Comparison of ENCODE assay signal across 11 cellular contexts in genomic region chr1:184002071-184002470, GRCh38. TPM values are rescaled to one million over a fixed set of nuclear protein-coding genes. Genes with fewer than 3 reads are reported as not detected.
DNase-seq lines count a peak whose midpoint lies in the region; ATAC-seq and TF ChIP-seq lines count a peak whose summit lies in the region.
"Had no signal": no experiment of that assay in that cellular context is flagged by ENCODE, and none has a peak within 500 bp of the region (broad histone marks: within the 10 kb centered on the region; RNA-seq: fewer than 3 reads in every experiment).

No MANE protein-coding gene starts in this region.

- H2AFZ ChIP-seq in GM23338, result peak overlapping the region; percentile 57

- POLR2A ChIA-PET in naive thymus-derived CD4-positive, alpha-beta T cell (lab: Charles Lee), result no interaction called here

- H4K20me1 ChIP-seq in GM23338 (replicated peaks; ENCODE audit: insufficient read depth), result no peaks in the 10 kb centered on the region

- no peak overlapping the region for H3K27ac ChIP-seq in GM23338 (ENCODE audit: low read depth)
- peak overlapping the region; percentile 23 for H3K27ac ChIP-seq in foreskin keratinocyte
- no peak overlapping the region for H3K27ac ChIP-seq in naive thymus-derived CD4-positive, alpha-beta T cell (ENCODE audit: low read depth, low read length)

- peaks cover 5% of the 10 kb centered on the region; the same call in 1 of the 2 replicates for H3K9me2 ChIP-seq in GM23338 (ENCODE audit: insufficient read depth)

- TF ChIP-seq CTCF in GM23338 (conservative IDR thresholded peaks at IDR 0.05; ENCODE audit: low read depth in 2 of 2) (no peak), foreskin keratinocyte (conservative IDR thresholded peaks at IDR 0.05) (no peak), progenitor cell of endocrine pancreas (IDR thresholded peaks at IDR 0.05; ENCODE audit: unreplicated experiment) (no peak)

- H3K9me3 ChIP-seq in naive thymus-derived CD4-positive, alpha-beta T cell (ENCODE audit: control insufficient read depth in 2 of 3, low read length in 3 of 3), result no peaks in the 10 kb centered on the region

- intact Hi-C loops in naive thymus-derived CD4-positive, alpha-beta T cell (cut with micrococcal nuclease), result no loop called here

- no peaks in the 10 kb centered on the region for H3K79me2 ChIP-seq in GM23338 (replicated peaks; ENCODE audit: insufficient read depth)

- H3K27me3 Mint-ChIP-seq in GM23338 (ENCODE audit: insufficient read depth, low read depth, poor library complexity), result no peaks in the 10 kb centered on the region
- H3K27me3 Mint-ChIP-seq in progenitor cell of endocrine pancreas, result peaks cover 5% of the 10 kb centered on the region
- H3K27me3 Mint-ChIP-seq in naive thymus-derived CD4-positive, alpha-beta T cell, result peaks cover 0 to 3% (median 0%) of the 10 kb centered on the region in 5 donors

- H3K36me3 ChIP-seq in GM23338 (ENCODE audit: insufficient read depth), result no peaks in the 10 kb centered on the region
- H3K36me3 ChIP-seq in naive thymus-derived CD4-positive, alpha-beta T cell (ENCODE audit: control insufficient read depth in 2 of 3, insufficient read depth in 3 of 3, low read length in 3 of 3), result no peaks in the 10 kb centered on the region

- peak; percentile 60 for ATAC-seq in GM23338
- peak; percentile 90 for ATAC-seq in foreskin keratinocyte
- no peak for ATAC-seq in naive thymus-derived CD4-positive, alpha-beta T cell
- no peak for ATAC-seq in GM18873 (IDR thresholded peaks at IDR 0.05; ENCODE audit: low FRiP score, unreplicated experiment)
- ATAC-seq in HG03025 (IDR thresholded peaks at IDR 0.05; ENCODE audit: low FRiP score, unreplicated experiment), result no peak

- no peak overlapping the region for H3K4me3 Mint-ChIP-seq in GM23338
- no peak overlapping the region for H3K4me3 Mint-ChIP-seq in progenitor cell of endocrine pancreas (ENCODE audit: low read depth)
- no peak overlapping the region for H3K4me3 Mint-ChIP-seq in naive thymus-derived CD4-positive, alpha-beta T cell

- H3K4me1 Mint-ChIP-seq in GM23338, result peaks cover 6% of the 10 kb centered on the region
- peaks cover 5% of the 10 kb centered on the region for H3K4me1 Mint-ChIP-seq in progenitor cell of endocrine pancreas (ENCODE audit: low read depth)
- H3K4me1 Mint-ChIP-seq in naive thymus-derived CD4-positive, alpha-beta T cell, result no peaks in the 10 kb centered on the region

- H3K4me2 ChIP-seq in GM23338, result peak overlapping the region; percentile 6; the same call in 1 of the 2 replicates

- H3K27ac Mint-ChIP-seq in GM23338, result peak overlapping the region; percentile 76
- peak overlapping the region; percentile 58 for H3K27ac Mint-ChIP-seq in progenitor cell of endocrine pancreas
- H3K27ac Mint-ChIP-seq in naive thymus-derived CD4-positive, alpha-beta T cell, result peak overlapping the region in 1 of 9 donors; percentile 11

- H3K36me3 Mint-ChIP-seq in GM23338 (ENCODE audit: low read depth) (no peaks in the 10 kb centered on the region), progenitor cell of endocrine pancreas (ENCODE audit: insufficient read depth) (no peaks in the 10 kb centered on the region)
- H3K36me3 Mint-ChIP-seq in naive thymus-derived CD4-positive, alpha-beta T cell, result no peaks in the 10 kb centered on the region

- H3F3A ChIP-seq in GM23338 (replicated peaks; ENCODE audit: low read depth), result no peaks in the 10 kb centered on the region

- H3K9me3 Mint-ChIP-seq in GM23338 (no peaks in the 10 kb centered on the region), progenitor cell of endocrine pancreas (ENCODE audit: low read depth) (no peaks in the 10 kb centered on the region)
- peaks cover 0 to 2% (median 0%) of the 10 kb centered on the region in 11 donors for H3K9me3 Mint-ChIP-seq in naive thymus-derived CD4-positive, alpha-beta T cell

- H3K4me1 ChIP-seq in GM23338 (ENCODE audit: insufficient read depth) (peaks cover 10% of the 10 kb centered on the region), foreskin keratinocyte (peaks cover 11% of the 10 kb centered on the region)
- no peaks in the 10 kb centered on the region for H3K4me1 ChIP-seq in naive thymus-derived CD4-positive, alpha-beta T cell (ENCODE audit: control insufficient read depth in 2 of 2, insufficient read depth in 2 of 2, low read length in 2 of 2)

- DNase-seq in GM23338 (ENCODE audit: low spot score) (no peak), SW 1271 (lab: John Stamatoyannopoulos, UW) (peak; percentile 35 to 71), foreskin keratinocyte (peak; percentile 71 to 85), progenitor cell of endocrine pancreas (ENCODE audit: low spot score, unreplicated experiment) (no peak), MV-4-11 (lab: John Stamatoyannopoulos, UW) (no peak)
- DNase-seq in naive thymus-derived CD4-positive, alpha-beta T cell, result no peak
- DNase-seq: aorta; NCI-H1694 treated with DMSO at 0.1 percent for 48 hours; stimulated activated CD4-positive, alpha-beta T cell treated with anti-CD3 and anti-CD28 coated beads, Interleukin-2, amount 100 ng/mL, for 48 hours had no signal

- CTCF ChIA-PET in naive thymus-derived CD4-positive, alpha-beta T cell (lab: Charles Lee), result no interaction called here

- H3K27me3 ChIP-seq in GM23338 (ENCODE audit: insufficient read depth) (no peaks in the 10 kb centered on the region), foreskin keratinocyte (no peaks in the 10 kb centered on the region)
- no peaks in the 10 kb centered on the region for H3K27me3 ChIP-seq in naive thymus-derived CD4-positive, alpha-beta T cell (ENCODE audit: control insufficient read depth in 2 of 2, insufficient read depth in 2 of 2, low read length in 2 of 2)

- H3K4me3 ChIP-seq in GM23338, result no peak overlapping the region
- H3K4me3 ChIP-seq in naive thymus-derived CD4-positive, alpha-beta T cell (ENCODE audit: low read length), result no peak overlapping the region

TF ChIP-seq in GM23338, 12 proteins besides CTCF, POLR2A, EP300 and RAD21 (continues in another document):
- TF ChIP-seq POLR2AphosphoS5 (IDR thresholded peaks at IDR 0.05; ENCODE audit: low read depth), result no peak

RNA-seq across cellular contexts. Expression of gene COLGALT2, which starts 35.5 kb away (rescaled TPM):
- 4.3 and 7.1 TPM in 2 replicates for total RNA-seq in GM23338 (2014; rRNA removed; shearing (Covaris generic))
- 1.5 and 1.6 TPM in 2 replicates for polyA plus RNA-seq in GM23338 (2016; fragmentation: Nextera tagmentation; extraction: Ambion mirVana)
- total RNA-seq in foreskin keratinocyte, result 0.04 TPM in 1 of 2 replicates, not detected in the other
- polyA plus RNA-seq in foreskin keratinocyte, result 0.01 TPM in 2 replicates
- 1.6 and 1.7 TPM in 2 replicates for total RNA-seq in progenitor cell of endocrine pancreas
- total RNA-seq in naive thymus-derived CD4-positive, alpha-beta T cell, result 1 to 10 TPM in 2 of 5 experiments, under 1 TPM in 3; 0.19 to 2.4 (median 0.30) TPM
- under 1 TPM in 1 of 2 donors, not detected in 1; 0.17 TPM for polyA plus RNA-seq in naive thymus-derived CD4-positive, alpha-beta T cell

RNA-seq across cellular contexts. Expression of gene TSEN15, which starts 49.5 kb away (rescaled TPM):
- 55.8 and 61.0 TPM in 2 replicates for total RNA-seq in GM23338 (2014; rRNA removed; shearing (Covaris generic))
- polyA plus RNA-seq in GM23338 (2016; fragmentation: Nextera tagmentation; extraction: Ambion mirVana) (51.6 and 55.8 TPM in 2 replicates), foreskin keratinocyte (40.5 and 41.2 TPM in 2 replicates)
- total RNA-seq in foreskin keratinocyte (47.5 and 54.4 TPM in 2 replicates), progenitor cell of endocrine pancreas (22.4 and 23.7 TPM in 2 replicates)
- 10 to 100 TPM; 12.7 to 48.9 (median 31.1) TPM for total RNA-seq in naive thymus-derived CD4-positive, alpha-beta T cell
- polyA plus RNA-seq in naive thymus-derived CD4-positive, alpha-beta T cell, result 10 to 100 TPM; 31.6 to 52.4 TPM

Comparison
In these comparisons a context has a peak if more than half of its experiments do, and no peak if none do; other contexts are left out.
1. ATAC-seq: peak in GM23338 (single experiment) and foreskin keratinocyte (single experiment); none in naive thymus-derived CD4-positive, alpha-beta T cell (single experiment), GM18873 (single experiment) and HG03025 (single experiment).
2. DNase-seq: peak in SW 1271 (2 of 2) and foreskin keratinocyte (2 of 2); none in GM23338 (single experiment), progenitor cell of endocrine pancreas (single experiment), naive thymus-derived CD4-positive, alpha-beta T cell (0 of 9) and MV-4-11 (single experiment).